ENCODE assay signal across 10 cellular contexts in genomic region chr1:22048351-22049192, GRCh38. TPM values are rescaled to one million over a fixed set of nuclear protein-coding genes. Genes with fewer than 3 reads are reported as not detected.
A peak's percentile ranks its signal among the peaks of the same experiment; 100 is the strongest.
DNase-seq lines count a peak whose midpoint lies in the region; FAIRE-seq and TF ChIP-seq lines count a peak whose summit lies in the region.
"Had no signal": no experiment of that assay in that cellular context is flagged by ENCODE, and none has a peak within 500 bp of the region (broad histone marks: within the 10 kb centered on the region; RNA-seq: fewer than 3 reads in every experiment).

No MANE protein-coding gene starts in this region.

- CTCF ChIA-PET in H1 (lab: Charles Lee; ENCODE audit: partially characterized antibody) = interaction anchor here (0.7 kb wide), 1 partner anchor 30 kb away, joined by 3 read pairs; no protein-coding TSS in a partner anchor

- H2AK5ac ChIP-seq in H1 (ENCODE audit: low read depth, low read length) = peak overlapping the region; percentile 10; the same call in 1 of the 2 replicates

- no peaks in the 10 kb centered on the region for H4K20me1 ChIP-seq in H1 (replicated peaks in 1 of 2; ENCODE audit: control insufficient read depth in 1 of 2, insufficient read depth in 2 of 2, low read length in 2 of 2)

- no peaks in the 10 kb centered on the region for H3K79me1 ChIP-seq in H1 (ENCODE audit: low read depth, low read length)

- no peak overlapping the region for H3K14ac ChIP-seq in H1 (ENCODE audit: insufficient read length)

- no peak overlapping the region for H4K8ac ChIP-seq in H1 (ENCODE audit: extremely low read depth, insufficient read depth, low read length)

- H3K23me2 ChIP-seq in H1 (ENCODE audit: low read depth, low read length) = peaks cover 3% of the 10 kb centered on the region; the same call in 1 of the 2 replicates

- H3K23ac ChIP-seq in H1 (ENCODE audit: insufficient read length) = no peak overlapping the region

- no peaks in the 10 kb centered on the region for H3K9me3 ChIP-seq in H1 (ENCODE audit: insufficient read depth in 2 of 2, low read depth in 1 of 2, low read length in 1 of 2)
- H3K9me3 ChIP-seq in tibial artery = no peaks in the 10 kb centered on the region

- H2AFZ ChIP-seq in H1 (ENCODE audit: low read length) = peak overlapping the region; percentile 46; the same call in 1 of the 2 replicates

- TF ChIP-seq CTCF in H1 (IDR thresholded peaks at IDR 0.05; ENCODE audit: control extremely low read depth in 1 of 3, insufficient read depth in 1 of 3, low read depth in 1 of 3, low read length in 3 of 3) (no peak), tibial artery (IDR thresholded peaks at IDR 0.05) (no peak)

- H2BK5ac ChIP-seq in H1 (ENCODE audit: low read depth, low read length) = 0 out of 2 replicates have a peak overlapping the region, but pooled peaks have one; percentile 3

- WGBS in H1 (ENCODE audit: extremely low coverage in 1 of 2, insufficient coverage in 1 of 2, insufficient read length in 1 of 2, insufficient replicate concordance in 2 of 2, low coverage in 1 of 2, low lambda C conversion rate in 2 of 2, missing lambda C conversion rate in 1 of 2), 2 experiments = 83% methylated on average over 8 of the region's 8 CpGs; no CpG with 5 or more reads in 1 of the 2 experiments

- 0 out of 2 replicates have a peak overlapping the region, but pooled peaks have one; percentile 1 for H3K18ac ChIP-seq in H1 (ENCODE audit: extremely low read depth, low read length)

- no peak overlapping the region for H3K4me2 ChIP-seq in H1 (ENCODE audit: insufficient read depth in 1 of 2, low read depth in 2 of 2, low read length in 2 of 2)

- H3K4me1 ChIP-seq in H1 (replicated peaks in 1 of 4; ENCODE audit: control insufficient read depth in 3 of 4, insufficient read depth in 4 of 4, low read length in 3 of 4) (peaks cover 2 to 6% (median 3%) of the 10 kb centered on the region in 4 experiments; a peak in 5 of 7 replicates), tibial artery (peaks cover 0 to 6% (median 0%) of the 10 kb centered on the region in 4 donors)

- H3K27ac ChIP-seq in H1 (ENCODE audit: low read depth, low read length) = no peak overlapping the region
- no peak overlapping the region for H3K27ac ChIP-seq in tibial artery

- no peak for TF ChIP-seq POLR2A in H1 (IDR thresholded peaks at IDR 0.05; ENCODE audit: control extremely low read depth in 1 of 2, low read depth in 2 of 2, low read length in 2 of 2)

- no peak for FAIRE-seq in H1 (lab: Jason Lieb, UNC)

- H3K27me3 ChIP-seq in H1 (replicated peaks in 1 of 4; ENCODE audit: control insufficient read depth in 3 of 4, extremely low read depth in 1 of 4, insufficient read depth in 3 of 4, low read length in 3 of 4) = no peaks in the 10 kb centered on the region
- H3K27me3 ChIP-seq in tibial artery = peaks cover 0 to under 1% of the 10 kb centered on the region in 2 donors

- no peak overlapping the region for H3K56ac ChIP-seq in H1 (replicated peaks; ENCODE audit: insufficient read length, low read depth, low read length)

- no peak for TF ChIP-seq EP300 in H1 (IDR thresholded peaks at IDR 0.05; ENCODE audit: borderline replicate concordance in 1 of 2, low read depth in 2 of 2, low read length in 2 of 2)

- no peak overlapping the region for H3K4ac ChIP-seq in H1 (replicated peaks; ENCODE audit: insufficient read length, low read depth, low read length)

- H3K36me3 ChIP-seq in H1 (ENCODE audit: control insufficient read depth in 2 of 4, insufficient read depth in 4 of 4, low read length in 3 of 4) (no peaks in the 10 kb centered on the region), tibial artery (peaks cover 0 to 4% (median 0%) of the 10 kb centered on the region in 3 donors)

- no peak overlapping the region for H2BK15ac ChIP-seq in H1 (ENCODE audit: low read length)

- POLR2A ChIA-PET in H1 (lab: Charles Lee; ENCODE audit: partially characterized antibody) = interaction anchor here (1.4 kb wide), 1 partner anchor 19 kb away, joined by 3 read pairs; no protein-coding TSS in a partner anchor

- no peak overlapping the region for H4K5ac ChIP-seq in H1 (ENCODE audit: insufficient read length, low read depth, low read length)

- 0 out of 2 replicates have a peak overlapping the region, but pooled peaks have one; percentile 20 for H2BK12ac ChIP-seq in H1 (ENCODE audit: low read depth, low read length)

- H3K9ac ChIP-seq in H1 (replicated peaks in 1 of 4; ENCODE audit: extremely low read depth in 1 of 4, low read depth in 3 of 4, low read length in 3 of 4) = no peak overlapping the region; a peak in 1 of 7 replicates

- DNase-seq in NOMO-1 treated with DMSO at 0.1 percent for 48 hours (lab: John Stamatoyannopoulos, UW; ENCODE audit: unreplicated experiment) = peak; percentile 43
- no peak for DNase-seq in NOMO-1 treated with dmso at 0.1 percent for 144 hours (lab: John Stamatoyannopoulos, UW; ENCODE audit: unreplicated experiment)
- DNase-seq in OCI-M1 (lab: John Stamatoyannopoulos, UW) = peak; percentile 91
- no peak for DNase-seq in H1 (ENCODE audit: low read depth in 1 of 2, low spot score in 2 of 2)
- peak; percentile 36 for DNase-seq in stimulated activated CD4-positive, alpha-beta T cell treated with anti-CD3 and anti-CD28 coated beads, Interleukin-4, amount 100 ng/mL, for 1 hour
- no peak for DNase-seq in tibial artery
- no peak for DNase-seq in inferior parietal cortex (ENCODE audit: extremely low spot score)
- no peak for DNase-seq in activated CD8-positive, alpha-beta memory T cell treated with anti-CD3 and anti-CD28 coated beads for 24 hours
- DNase-seq: Right ventricle myocardium superior had no signal

- no peak overlapping the region for H4K91ac ChIP-seq in H1 (replicated peaks; ENCODE audit: insufficient read length, low read length)

- intact Hi-C loops in tibial artery (cut with DNase I; ENCODE audit: low total_unique reads) = no loop called here

- H2BK120ac ChIP-seq in H1 (replicated peaks; ENCODE audit: low read depth, low read length) = no peak overlapping the region

- no peak overlapping the region for H2BK20ac ChIP-seq in H1 (ENCODE audit: low read length)

- no peak for TF ChIP-seq RAD21 in H1 (IDR thresholded peaks at IDR 0.05 in 1 of 2, conservative IDR thresholded peaks at IDR 0.05 in 1 of 2; ENCODE audit: low read depth in 2 of 2, low read length in 2 of 2)

- H3K4me3 ChIP-seq in H1 (ENCODE audit: extremely low read depth in 1 of 4, insufficient read depth in 2 of 4, low read depth in 3 of 4, low read length in 4 of 4) (no peak overlapping the region), tibial artery (no peak overlapping the region)

- H3K79me2 ChIP-seq in H1 (ENCODE audit: control insufficient read depth in 1 of 2, insufficient read depth in 2 of 2, low read length in 2 of 2) = peaks cover 3% of the 10 kb centered on the region in 2 experiments

TF ChIP-seq in H1, 55 proteins besides CTCF, POLR2A, EP300 and RAD21:
- 0 out of 2 replicates have a peak, but pooled peaks have one; percentile 24 for TF ChIP-seq ATF3 (IDR thresholded peaks at IDR 0.05; ENCODE audit: insufficient read depth, low read depth, low read length)
- TF ChIP-seq MAX (IDR thresholded peaks at IDR 0.05) = 0 out of 2 replicates have a peak, but pooled peaks have one; percentile 8
- TF ChIP-seq E2F6 (IDR thresholded peaks at IDR 0.05) = peak; percentile 30; the same call in 1 of the 2 replicates
- peak; percentile 70 for TF ChIP-seq USF2 (IDR thresholded peaks at IDR 0.05; ENCODE audit: low read length)
- no peak for TF ChIP-seq HDAC2 (IDR thresholded peaks at IDR 0.05; ENCODE audit: borderline replicate concordance in 1 of 2, low read depth in 2 of 2, low read length in 2 of 2)

RNA-seq across cellular contexts. Expression of gene CDC42, which starts 3.9 kb away (rescaled TPM):
- total RNA-seq in H1 (2021; fragmentation: NEBNext Ultra II Directional; extraction: Animal tissue kit (Norgen Biotek cat#: 25700)) = 179 and 182 TPM in 2 replicates
- polyA plus RNA-seq in H1 (2011; rRNA removed) = 57.1 and 110 TPM in 2 replicates
- 110 TPM for polyA plus RNA-seq in H1 (2011; cell fraction: cytosol; rRNA removed)
- 25.3 TPM for polyA plus RNA-seq in H1 (2011; cell fraction: nucleus; rRNA removed)
- 124 to 252 TPM (median 148 TPM) in 4 replicates for polyA plus RNA-seq in H1 (2012, experiment 1 of 2)
- 100 TPM for polyA plus RNA-seq in H1 (2012, experiment 2 of 2)
- 150 TPM for polyA plus RNA-seq in H1 (2013, experiment 1 of 2)
- 157 TPM for polyA plus RNA-seq in H1 (2013, experiment 2 of 2)
- polyA minus RNA-seq in H1 (2011; rRNA and poly(A)+ RNA removed) = 126 and 213 TPM in 2 replicates
- 63.3 TPM for polyA minus RNA-seq in H1 (2011; cell fraction: cytosol; rRNA and poly(A)+ RNA removed)
- polyA minus RNA-seq in H1 (2011; cell fraction: nucleus; rRNA and poly(A)+ RNA removed) = 46.2 TPM

RNA-seq across cellular contexts. Expression of gene CELA3A, which starts 47.1 kb away (rescaled TPM):
- total RNA-seq in H1 (2021; fragmentation: NEBNext Ultra II Directional; extraction: Animal tissue kit (Norgen Biotek cat#: 25700)) = not detected in 2 replicates
- 0.09 TPM in 1 of 2 replicates, not detected in the other for polyA plus RNA-seq in H1 (2011; rRNA removed)
- polyA plus RNA-seq in H1 (2011; cell fraction: cytosol; rRNA removed) = not detected
- not detected for polyA plus RNA-seq in H1 (2011; cell fraction: nucleus; rRNA removed)
- polyA plus RNA-seq in H1 (2012, experiment 1 of 2) = not detected in 4 replicates
- polyA plus RNA-seq in H1 (2012, experiment 2 of 2) = not detected
- not detected for polyA plus RNA-seq in H1 (2013, experiment 1 of 2)
- polyA plus RNA-seq in H1 (2013, experiment 2 of 2) = not detected
- not detected in 2 replicates for polyA minus RNA-seq in H1 (2011; rRNA and poly(A)+ RNA removed)
- not detected for polyA minus RNA-seq in H1 (2011; cell fraction: cytosol; rRNA and poly(A)+ RNA removed)
- polyA minus RNA-seq in H1 (2011; cell fraction: nucleus; rRNA and poly(A)+ RNA removed) = not detected
- total RNA-seq: cardiac septum, Right ventricle myocardium superior had no signal

Comparison
In these comparisons a context has a peak if more than half of its experiments do, and no peak if none do; other contexts are left out.
1. DNase-seq: peak in NOMO-1 treated with DMSO at 0.1 percent for 48 hours (single experiment), OCI-M1 (single experiment) and stimulated activated CD4-positive, alpha-beta T cell treated with anti-CD3 and anti-CD28 coated beads, Interleukin-4, amount 100 ng/mL, for 1 hour (single experiment); none in NOMO-1 treated with dmso at 0.1 percent for 144 hours (single experiment), H1 (0 of 2), tibial artery (0 of 2), inferior parietal cortex (single experiment) and activated CD8-positive, alpha-beta memory T cell treated with anti-CD3 and anti-CD28 coated beads for 24 hours (single experiment).